In genomic region chr3:77091809-77092208, GRCh38 we compare ENCODE assay signal across 31 cellular contexts.
"Had no signal": no experiment of that assay in that cellular context is flagged by ENCODE, and none has a peak within 500 bp of the region (broad histone marks: within the 10 kb centered on the region; RNA-seq: fewer than 3 reads in every experiment).

No MANE protein-coding gene starts in this region.

- H3K27ac ChIP-seq: adrenal gland, ascending aorta, body of pancreas, brain microvascular endothelial cell, breast epithelium, cardiac muscle cell had no signal

- H3K36me3 ChIP-seq: adrenal gland, ascending aorta, brain microvascular endothelial cell, breast epithelium, cardiac muscle cell had no signal

- ATAC-seq: activated naive CD4-positive, alpha-beta T cell treated with anti-CD3 and anti-CD28 coated beads, Interleukin-2, amount 50 U/mL, for 72 hours; activated naive CD8-positive, alpha-beta T cell treated with anti-CD3 and anti-CD28 coated beads, Interleukin-2, amount 50 U/mL, for 24 hours; activated T-cell treated with anti-CD3 and anti-CD28 coated beads, Interleukin-2, amount 50 U/mL, for 4 hours; activated T-cell treated with anti-CD3 and anti-CD28 coated beads, Interleukin-2, amount 50 U/mL, for 72 hours; activated T-helper 17 cell treated with anti-CD3 and anti-CD28 coated beads, Interleukin-2, amount 50 U/mL, for 72 hours; body of pancreas had no signal

- H3K9me3 ChIP-seq: adrenal gland, ascending aorta, body of pancreas, breast epithelium had no signal

- FAIRE-seq: astrocyte, bronchial epithelial cell had no signal

- H3K4me1 ChIP-seq: adrenal gland, ascending aorta, body of pancreas, breast epithelium had no signal

- DNase-seq: activated effector memory CD4-positive, alpha-beta T cell treated with anti-CD3 and anti-CD28 coated beads, Interleukin-2, amount 50 U/mL, for 16 hours; activated effector memory CD4-positive, alpha-beta T cell treated with Interleukin-2 at 50 U/mL for 16 hours; activated gamma-delta T cell; activated gamma-delta T cell treated with Interleukin-2 at 50 U/mL for 16 hours; activated naive CD4-positive, alpha-beta T cell; activated naive CD4-positive, alpha-beta T cell treated with anti-CD3 and anti-CD28 coated beads for 36 hours; activated naive CD4-positive, alpha-beta T cell treated with anti-CD3 and anti-CD28 coated beads, Interleukin-2, amount 10 ng/mL, durations not matched to agents 7 days and 5 days; activated naive CD4-positive, alpha-beta T cell treated with anti-CD3 and anti-CD28 coated beads, Interleukin-2, amount 50 U/mL, for 16 hours; activated naive CD4-positive, alpha-beta T cell treated with Interleukin-2 at 50 U/mL for 16 hours; activated naive CD8-positive, alpha-beta T cell treated with anti-CD3 and anti-CD28 coated beads for 36 hours; activated naive CD8-positive, alpha-beta T cell treated with anti-CD3 and anti-CD28 coated beads, Interleukin-2, amount 10 ng/mL, durations not matched to agents 7 days and 5 days; activated naive CD8-positive, alpha-beta T cell treated with anti-CD3 and anti-CD28 coated beads, Interleukin-2, amount 50 U/mL, for 24 hours; activated T-cell treated with anti-CD3 and anti-CD28 coated beads, Interleukin-2, amount 50 U/mL, for 4 hours; activated T-cell treated with anti-CD3 and anti-CD28 coated beads, Interleukin-2, amount 50 U/mL, for 48 hours; activated T-cell treated with anti-CD3 and anti-CD28 coated beads, Interleukin-2, amount 50 U/mL, for 72 hours; adrenal gland; amniotic stem cell; amygdala; anterior cingulate cortex; aorta; body of pancreas; brain microvascular endothelial cell; central memory CD4-positive, alpha-beta T cell; cerebellar nuclear complex had no signal

- H3K4me3 ChIP-seq: adrenal gland, ascending aorta, body of pancreas, breast epithelium, cardiac muscle cell had no signal
